Comparison of ENCODE assay signal across 8 cellular contexts in genomic region chr7:36151921-36152755, GRCh38. TPM values are rescaled to one million over a fixed set of nuclear protein-coding genes. Genes with fewer than 3 reads are reported as not detected.
DNase-seq lines count a peak whose midpoint lies in the region; FAIRE-seq and TF ChIP-seq lines count a peak whose summit lies in the region.

No MANE protein-coding gene starts in this region.

- 50% methylated on average over 25 of the region's 30 CpGs for WGBS in suprapubic skin

- H3K9me1 ChIP-seq in keratinocyte (ENCODE audit: control insufficient read depth, extremely low read depth, insufficient read depth, low read length), result no peaks in the 10 kb centered on the region

- peak overlapping the region; percentile 42 for H3K27ac ChIP-seq in keratinocyte (ENCODE audit: control insufficient read depth, insufficient read depth, low read length)
- H3K27ac ChIP-seq in suprapubic skin, result peak overlapping the region; percentile 68

- no peak for TF ChIP-seq CTCF in keratinocyte (optimal IDR thresholded peaks at IDR 0.05 in 1 of 3, IDR thresholded peaks at IDR 0.05 in 1 of 3, conservative IDR thresholded peaks at IDR 0.05 in 1 of 3; ENCODE audit: extremely low read depth in 1 of 3, insufficient read depth in 2 of 3, low read length in 3 of 3)
- TF ChIP-seq CTCF in suprapubic skin (IDR thresholded peaks at IDR 0.05), result no peak

- H3K4me3 Mint-ChIP-seq in activated naive CD8-positive, alpha-beta T cell treated with anti-CD3 and anti-CD28 coated beads for 36 hours, result peak overlapping the region; percentile 79

- no peaks in the 10 kb centered on the region for H3K27me3 Mint-ChIP-seq in activated naive CD8-positive, alpha-beta T cell treated with anti-CD3 and anti-CD28 coated beads for 36 hours

- H3K4me2 ChIP-seq in keratinocyte (ENCODE audit: control insufficient read depth, extremely low read depth, insufficient read depth, low read depth, low read length), result peak overlapping the region; percentile 76

- peaks cover 3% of the 10 kb centered on the region for H3K4me1 Mint-ChIP-seq in activated naive CD8-positive, alpha-beta T cell treated with anti-CD3 and anti-CD28 coated beads for 36 hours

- TF ChIP-seq EP300 in suprapubic skin (IDR thresholded peaks at IDR 0.05), result no peak

- peak overlapping the region; percentile 70 for H3K9ac ChIP-seq in keratinocyte (ENCODE audit: control insufficient read depth, extremely low read depth, insufficient read depth, low read length)

- no peaks in the 10 kb centered on the region for H3K36me3 Mint-ChIP-seq in activated naive CD8-positive, alpha-beta T cell treated with anti-CD3 and anti-CD28 coated beads for 36 hours

- peak overlapping the region; percentile 92 for H2AFZ ChIP-seq in keratinocyte (ENCODE audit: control insufficient read depth, low read length)

- DNase-seq in NCI-H82 (lab: John Stamatoyannopoulos, UW), result peak; percentile 40
- no peak for DNase-seq in NCI-H82 treated with DMSO at 0.1 percent for 48 hours (lab: John Stamatoyannopoulos, UW; ENCODE audit: unreplicated experiment)
- no peak for DNase-seq in activated naive CD8-positive, alpha-beta T cell treated with anti-CD3 and anti-CD28 coated beads for 36 hours
- no peak for DNase-seq in keratinocyte (ENCODE audit: low read depth, low spot score)
- DNase-seq in suprapubic skin (ENCODE audit: low spot score in 2 of 2), result no peak
- DNase-seq in hepatic stellate cell (ENCODE audit: low spot score), result no peak
- no peak for DNase-seq in NCI-H345 treated with DMSO at 0.1 percent for 48 hours (lab: John Stamatoyannopoulos, UW; ENCODE audit: unreplicated experiment)
- DNase-seq in SKM-1 treated with dmso at 0.1 percent for 144 hours (lab: John Stamatoyannopoulos, UW; ENCODE audit: unreplicated experiment), result no peak

- dilution Hi-C loops in keratinocyte (cut with MboI; ENCODE audit: extremely low pct_ligation_motif_present, low sequenced_read_pairs), result no loop called here

- H3K36me3 ChIP-seq in keratinocyte (ENCODE audit: control insufficient read depth in 2 of 2, extremely low read depth in 1 of 2, insufficient read depth in 2 of 2, low read length in 2 of 2), result no peaks in the 10 kb centered on the region
- no peaks in the 10 kb centered on the region for H3K36me3 ChIP-seq in suprapubic skin

- no peaks in the 10 kb centered on the region for H3K9me3 Mint-ChIP-seq in activated naive CD8-positive, alpha-beta T cell treated with anti-CD3 and anti-CD28 coated beads for 36 hours

- peak overlapping the region; percentile 39 for H3K27ac Mint-ChIP-seq in activated naive CD8-positive, alpha-beta T cell treated with anti-CD3 and anti-CD28 coated beads for 36 hours

- H3K4me1 ChIP-seq in keratinocyte (ENCODE audit: control insufficient read depth, extremely low read depth, insufficient read depth, low read length) (peaks cover 18% of the 10 kb centered on the region), suprapubic skin (peaks cover 42% of the 10 kb centered on the region)

- no peaks in the 10 kb centered on the region for H3K9me3 ChIP-seq in keratinocyte (ENCODE audit: control insufficient read depth, low read depth, low read length)
- no peaks in the 10 kb centered on the region for H3K9me3 ChIP-seq in suprapubic skin

- no peak for FAIRE-seq in keratinocyte (lab: Jason Lieb, UNC)

- peak overlapping the region; percentile 31 to 66 (median 56) for H3K4me3 ChIP-seq in keratinocyte (ENCODE audit: control insufficient read depth in 2 of 3, extremely low read depth in 1 of 3, insufficient read depth in 2 of 3, low read depth in 1 of 3, low read length in 3 of 3)
- peak overlapping the region; percentile 80 for H3K4me3 ChIP-seq in suprapubic skin

- H3K27me3 ChIP-seq in keratinocyte (ENCODE audit: control insufficient read depth, extremely low read depth, insufficient read depth, low read length) (no peaks in the 10 kb centered on the region), suprapubic skin (no peaks in the 10 kb centered on the region)

- no peak for TF ChIP-seq POLR2A in suprapubic skin (IDR thresholded peaks at IDR 0.05)

- H4K20me1 ChIP-seq in keratinocyte (ENCODE audit: control insufficient read depth, extremely low read depth, insufficient read depth, low read length), result no peaks in the 10 kb centered on the region

- H3K79me2 ChIP-seq in keratinocyte (ENCODE audit: control insufficient read depth, insufficient read depth, low read length), result no peaks in the 10 kb centered on the region

RNA-seq across cellular contexts. Expression of gene EEPD1, which starts 0.9 kb away (rescaled TPM):
- total RNA-seq in activated naive CD8-positive, alpha-beta T cell treated with anti-CD3 and anti-CD28 coated beads for 36 hours, result under 1 TPM; 0.62 to 0.82 TPM
- 1.1 to 2.6 TPM (median 1.2 TPM) in 3 replicates for polyA plus RNA-seq in keratinocyte
- 9.6 TPM for polyA plus RNA-seq in keratinocyte (2011; ENCODE audit: low read depth)
- polyA plus RNA-seq in keratinocyte (2011; cell fraction: cytosol; rRNA removed), result 0.63 and 1.5 TPM in 2 replicates
- polyA plus RNA-seq in keratinocyte (2011; cell fraction: nucleus; rRNA removed), result 3.2 and 3.5 TPM in 2 replicates
- polyA plus RNA-seq in keratinocyte (2012; ENCODE audit: low replicate concordance), result 1.9 and 7.4 TPM in 2 replicates
- 0.79 to 3.4 TPM (median 1.5 TPM) in 3 replicates for polyA minus RNA-seq in keratinocyte
- polyA minus RNA-seq in keratinocyte (2011; cell fraction: cytosol; rRNA and poly(A)+ RNA removed), result 2.1 TPM
- 2.0 and 2.3 TPM in 2 replicates for polyA minus RNA-seq in keratinocyte (2011; cell fraction: nucleus; rRNA and poly(A)+ RNA removed)
- 10 to 100 TPM; 11.7 to 18.2 (median 16.1) TPM for total RNA-seq in suprapubic skin

Comparison
In these comparisons a context has a peak if more than half of its experiments do, and no peak if none do; other contexts are left out.
1. RNA of gene EEPD1, which starts 0.9 kb away (total RNA-seq): 11.7 to 18.2 TPM in suprapubic skin; 0.62 to 0.82 TPM in activated naive CD8-positive, alpha-beta T cell treated with anti-CD3 and anti-CD28 coated beads for 36 hours; every median in the first group is over 4 times any median in the second.